8 cellular contexts compared by ENCODE assay signal in genomic region chr20:31603822-31604566, GRCh38. TPM values are rescaled to one million over a fixed set of nuclear protein-coding genes. Genes with fewer than 3 reads are reported as not detected.
DNase-seq lines count a peak whose midpoint lies in the region; FAIRE-seq and TF ChIP-seq lines count a peak whose summit lies in the region.

No MANE protein-coding gene starts in this region.

- H3K4me3 Mint-ChIP-seq in activated naive CD8-positive, alpha-beta T cell: peak overlapping the region; percentile 93
- peak overlapping the region; percentile 94 for H3K4me3 Mint-ChIP-seq in glutamatergic neuron (ENCODE audit: unreplicated experiment)

- no peaks in the 10 kb centered on the region for H3K36me3 Mint-ChIP-seq in activated naive CD8-positive, alpha-beta T cell
- no peaks in the 10 kb centered on the region for H3K36me3 Mint-ChIP-seq in glutamatergic neuron (ENCODE audit: unreplicated experiment)

- peak overlapping the region; percentile 57 for H3K27ac ChIP-seq in substantia nigra (ENCODE audit: low read depth, low read length, poor library complexity, severe bottlenecking)

- FAIRE-seq in D721Med (lab: Jason Lieb, UNC): no peak

- TF ChIP-seq CTCF in D721Med (IDR thresholded peaks at IDR 0.05; ENCODE audit: insufficient read depth, missing control alignments) (no peak), glutamatergic neuron (IDR thresholded peaks at IDR 0.05; ENCODE audit: partially characterized antibody, unreplicated experiment) (no peak)

- DNase-seq in D721Med (ENCODE audit: insufficient read length, low spot score) (peak; percentile 79), GOT3 (lab: John Stamatoyannopoulos, UW) (peak; percentile 82), NCI-H1417 (lab: John Stamatoyannopoulos, UW) (peak; percentile 99 to 100 (median 100)), SKM-1 (lab: John Stamatoyannopoulos, UW; ENCODE audit: unreplicated experiment) (peak; percentile 83), glutamatergic neuron (peak; percentile 100), occipital lobe (lab: John Stamatoyannopoulos, UW) (peak; percentile 86), substantia nigra (lab: John Stamatoyannopoulos, UW) (peak; percentile 34 to 99 (median 89))

- peaks cover 26% of the 10 kb centered on the region for H3K4me1 Mint-ChIP-seq in activated naive CD8-positive, alpha-beta T cell (ENCODE audit: low read depth)
- peaks cover 40% of the 10 kb centered on the region for H3K4me1 Mint-ChIP-seq in glutamatergic neuron (ENCODE audit: low read depth, unreplicated experiment)

- H3K9me3 Mint-ChIP-seq in activated naive CD8-positive, alpha-beta T cell (ENCODE audit: low read depth): no peaks in the 10 kb centered on the region
- peaks cover 41% of the 10 kb centered on the region for H3K9me3 Mint-ChIP-seq in glutamatergic neuron (ENCODE audit: unreplicated experiment)

- H3K27ac Mint-ChIP-seq in activated naive CD8-positive, alpha-beta T cell: no peak overlapping the region
- peak overlapping the region; percentile 92 for H3K27ac Mint-ChIP-seq in glutamatergic neuron (ENCODE audit: unreplicated experiment)

- H3K27me3 Mint-ChIP-seq in activated naive CD8-positive, alpha-beta T cell: peaks cover 20% of the 10 kb centered on the region
- peaks cover 31% of the 10 kb centered on the region for H3K27me3 Mint-ChIP-seq in glutamatergic neuron (ENCODE audit: unreplicated experiment)

RNA-seq across cellular contexts. Expression of gene ID1, which starts 1.1 kb away (rescaled TPM):
- total RNA-seq in glutamatergic neuron (ENCODE audit: unreplicated experiment) (92.0 TPM), occipital lobe (66.9 TPM)

RNA-seq across cellular contexts. Expression of gene COX4I2, which starts 33.7 kb away (rescaled TPM):
- not detected for total RNA-seq in glutamatergic neuron (ENCODE audit: unreplicated experiment)
- total RNA-seq in occipital lobe: not detected

Comparison
In these comparisons a context has a peak if more than half of its experiments do, and no peak if none do; other contexts are left out.
1. Peak in every context shown above with its lines: DNase-seq and H3K27ac ChIP-seq.